In the genomic region with DNA sequence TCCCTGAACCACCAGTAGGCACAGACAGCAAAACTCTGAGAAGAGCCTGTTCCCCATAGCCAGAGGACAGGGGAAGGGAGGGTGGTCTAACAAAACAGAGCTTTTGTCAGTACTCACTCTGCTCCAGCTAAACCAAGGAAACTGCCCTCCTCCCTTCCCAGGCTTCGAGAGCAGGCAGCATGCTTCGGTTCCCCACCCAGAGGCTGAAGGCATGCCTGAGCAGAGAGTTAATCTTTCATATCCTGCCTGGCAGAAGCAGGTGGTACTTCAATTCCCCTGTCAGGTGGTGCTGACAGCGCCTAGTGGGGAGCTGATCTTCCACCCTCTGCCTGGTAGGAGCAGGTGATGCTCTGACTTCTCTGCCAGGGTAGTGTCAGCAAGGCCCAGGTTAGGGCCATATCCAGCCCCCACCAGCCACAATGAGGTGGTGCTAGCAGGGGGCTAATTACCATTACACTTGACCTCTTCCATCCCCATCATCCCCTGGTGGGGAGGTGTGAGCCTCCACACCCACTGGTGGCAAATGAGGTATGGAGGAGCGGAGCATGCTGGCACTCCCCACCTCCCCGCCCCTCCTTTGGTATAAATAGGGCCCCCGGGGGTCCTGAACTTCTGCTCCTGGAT, we compare ENCODE assay signal across 13 cellular contexts.
"Had no signal": no experiment of that assay in that cellular context is flagged by ENCODE, and none has a peak within 500 bp of the region (broad histone marks: within the 10 kb centered on the region; RNA-seq: fewer than 3 reads in every experiment).

No MANE protein-coding gene starts in this region.

- ATAC-seq: activated T-cell treated with anti-CD3 and anti-CD28 coated beads, Interleukin-2, amount 50 U/mL, for 4 hours; left cardiac atrium; naive thymus-derived CD8-positive, alpha-beta T cell; right cardiac atrium; stimulated activated naive B cell treated with anti-CD40 and anti-IgM and Interleukin-4, amounts not matched to agents 10 μg/mL and 1 μg/mL and 100 μg/mL, for 72 hours had no signal

- DNase-seq: activated CD4-positive, alpha-beta memory T cell treated with anti-CD3 and anti-CD28 coated beads for 36 hours; activated CD4-positive, alpha-beta T cell treated with anti-CD3 and anti-CD28 coated beads for 1 hour; activated gamma-delta T cell; activated T-cell treated with anti-CD3 and anti-CD28 coated beads, Interleukin-2, amount 50 U/mL, for 4 hours; amygdala; left cardiac atrium; naive thymus-derived CD8-positive, alpha-beta T cell; right cardiac atrium; stimulated activated naive B cell treated with anti-CD40 and anti-IgM and Interleukin-4, amounts not matched to agents 10 μg/mL and 1 μg/mL and 100 μg/mL, for 72 hours had no signal

- H3K9me3 ChIP-seq: breast epithelium, esophagus muscularis mucosa had no signal

- H3K27me3 ChIP-seq: breast epithelium, tibial nerve had no signal

- H3K4me1 ChIP-seq: breast epithelium, esophagus muscularis mucosa, tibial nerve had no signal

- H3K27ac ChIP-seq: breast epithelium, esophagus muscularis mucosa, tibial nerve had no signal

- H3K4me3 ChIP-seq: breast epithelium, esophagus muscularis mucosa, lung, tibial nerve had no signal

- H3K36me3 ChIP-seq: breast epithelium, esophagus muscularis mucosa, tibial nerve had no signal
